Comparison of ENCODE assay signal across 8 cellular contexts in the genomic region with DNA sequence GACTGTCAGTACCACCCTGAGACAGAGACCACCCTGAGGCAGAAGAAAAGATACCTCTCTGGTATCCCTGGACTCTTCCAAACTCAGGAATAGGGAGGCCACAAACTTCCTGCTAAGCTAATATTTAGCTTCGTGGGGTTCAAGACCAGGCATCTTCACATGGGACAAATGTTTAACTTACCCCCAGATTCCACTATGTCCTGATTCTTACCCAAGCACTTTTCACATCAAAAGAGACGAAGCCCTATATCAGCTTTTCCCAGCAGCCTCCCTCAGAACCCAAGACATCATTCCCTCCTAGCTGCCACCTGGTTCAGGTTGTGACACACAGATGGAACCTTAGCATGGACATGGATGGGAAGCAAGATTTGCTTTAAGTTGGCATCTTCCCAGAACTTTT. TPM values are rescaled to one million over a fixed set of nuclear protein-coding genes. Genes with fewer than 3 reads are reported as not detected.
"Had no signal": no experiment of that assay in that cellular context is flagged by ENCODE, and none has a peak within 500 bp of the region (broad histone marks: within the 10 kb centered on the region; RNA-seq: fewer than 3 reads in every experiment).

No MANE protein-coding gene starts in this region.

- ATAC-seq: GM12878 had no signal

- DNase-seq: GDM1, GF-D8 had no signal

- H3K4me3 ChIP-seq: GM12878 had no signal

- FAIRE-seq: GM12878, GM12891, GM12892, GM18507, GM19239 had no signal

RNA-seq across cellular contexts. Expression of a gene that starts 32.1 kb away (rescaled TPM):
- total RNA-seq: G401, GM12878 had no signal
- polyA plus RNA-seq: GM12878 had no signal

RNA-seq across cellular contexts. Expression of a gene that starts 32.1 kb away (rescaled TPM):
- total RNA-seq: GM12878 had no signal
